ENCODE assay signal across 9 cellular contexts in the genomic region with DNA sequence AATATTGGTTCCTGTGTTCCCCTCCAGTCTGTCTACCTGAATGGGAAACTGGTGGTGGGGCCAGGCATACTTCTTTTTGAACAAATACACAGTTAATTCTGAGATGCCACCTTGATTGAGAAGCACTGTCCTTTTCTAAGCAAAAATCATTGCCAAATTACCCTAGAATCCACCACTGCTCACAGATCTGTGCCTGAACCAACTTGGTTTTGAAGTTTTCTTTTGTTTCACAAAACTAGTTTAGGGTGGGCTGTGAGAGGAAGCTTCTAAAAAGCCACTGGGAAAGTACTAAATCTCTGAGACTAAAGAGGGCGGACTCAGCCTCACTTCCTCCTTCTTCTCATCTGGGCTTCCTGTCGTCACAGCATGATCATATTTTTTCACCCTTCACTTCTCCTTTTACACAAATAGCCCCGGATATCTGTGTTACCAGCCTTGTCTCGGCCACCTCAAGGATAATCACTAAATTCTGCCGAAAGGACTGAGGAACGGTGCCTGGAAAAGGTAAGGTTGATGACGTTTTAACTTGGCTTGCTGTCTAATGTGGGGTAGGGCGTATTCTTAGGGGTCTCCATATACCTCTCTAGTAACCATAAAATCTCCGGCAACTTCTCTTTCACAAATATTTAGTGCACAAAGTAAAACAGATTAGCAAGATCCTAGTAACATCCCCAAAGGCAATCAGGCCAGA. TPM values are rescaled to one million over a fixed set of nuclear protein-coding genes. Genes with fewer than 3 reads are reported as not detected.
DNase-seq lines count a peak whose midpoint lies in the region; ATAC-seq and TF ChIP-seq lines count a peak whose summit lies in the region.
"Had no signal": no experiment of that assay in that cellular context is flagged by ENCODE, and none has a peak within 500 bp of the region (broad histone marks: within the 10 kb centered on the region; RNA-seq: fewer than 3 reads in every experiment).

A gene with protein sequence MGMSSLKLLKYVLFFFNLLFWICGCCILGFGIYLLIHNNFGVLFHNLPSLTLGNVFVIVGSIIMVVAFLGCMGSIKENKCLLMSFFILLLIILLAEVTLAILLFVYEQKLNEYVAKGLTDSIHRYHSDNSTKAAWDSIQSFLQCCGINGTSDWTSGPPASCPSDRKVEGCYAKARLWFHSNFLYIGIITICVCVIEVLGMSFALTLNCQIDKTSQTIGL (plus strand): TSS at position 404 of the 691 bp plus-strand sequence. CDS start 18,261 bp downstream, outside the sequence.

- H3K27ac ChIP-seq in ascending aorta = peak within 1 kb of the TSS; percentile 43 to 45

- intact Hi-C loops in ascending aorta (cut with DNase I) = no loop called here

- no peaks in the 10 kb centered on the region for H3K36me3 ChIP-seq in ascending aorta

- H3K27me3 ChIP-seq in ascending aorta = no peaks in the 10 kb centered on the region

- peaks cover 0 to 6% of the 10 kb centered on the region in 2 donors for H3K9me3 ChIP-seq in ascending aorta

- ATAC-seq in GM18858 (IDR thresholded peaks at IDR 0.05; ENCODE audit: unreplicated experiment) (peak; percentile 29), HG02840 (IDR thresholded peaks at IDR 0.05; ENCODE audit: low FRiP score, unreplicated experiment) (peak; percentile 52), omental fat pad (ENCODE audit: low FRiP score) (no peak)

- H3K4me1 ChIP-seq in ascending aorta = no peaks in the 10 kb centered on the region

- H3K4me3 ChIP-seq in ascending aorta = peak within 1 kb of the TSS; percentile 23 to 52

- DNase-seq in SIG-M5 treated with dmso at 0.1 percent for 504 hours (lab: John Stamatoyannopoulos, UW; ENCODE audit: unreplicated experiment) (peak; percentile 96), ascending aorta (ENCODE audit: low spot score in 2 of 2) (no peak), omental fat pad (ENCODE audit: low spot score) (no peak), cerebellar nuclear complex (lab: John Stamatoyannopoulos, UW) (no peak), NCI-H524 (lab: John Stamatoyannopoulos, UW) (no peak), OCI-M2 (lab: John Stamatoyannopoulos, UW; ENCODE audit: unreplicated experiment) (no peak)

- no peak for TF ChIP-seq CTCF in ascending aorta (IDR thresholded peaks at IDR 0.05)
- TF ChIP-seq CTCF in omental fat pad (IDR thresholded peaks at IDR 0.05) = no peak

RNA-seq across cellular contexts. Expression of the gene that starts here (rescaled TPM):
- 18.7 TPM for total RNA-seq in ascending aorta
- 100 to 1,000 TPM in 2 of 4 donors, 10 to 100 TPM in 2; 58.8 to 204 (median 95.3) TPM for total RNA-seq in omental fat pad
- total RNA-seq: NCI-H460 had no signal
